Comparison of ENCODE assay signal across 7 cellular contexts in genomic region chr7:141585592-141586510, GRCh38. TPM values are rescaled to one million over a fixed set of nuclear protein-coding genes. Genes with fewer than 3 reads are reported as not detected.
A peak's percentile ranks its signal among the peaks of the same experiment; 100 is the strongest.
DNase-seq lines count a peak whose midpoint lies in the region; ATAC-seq and TF ChIP-seq lines count a peak whose summit lies in the region.

No MANE protein-coding gene starts in this region.

- peak overlapping the region; percentile 88 for H3K27ac Mint-ChIP-seq in HFFc6

- peak overlapping the region; percentile 72 for H3K4me3 Mint-ChIP-seq in HFFc6

- H3K27ac ChIP-seq in SJSA1 (peak overlapping the region; percentile 89), upper lobe of right lung (no peak overlapping the region)

- peaks cover 32% of the 10 kb centered on the region for H3K4me1 ChIP-seq in SJSA1 (replicated peaks)
- H3K4me1 ChIP-seq in upper lobe of right lung: no peaks in the 10 kb centered on the region

- H3K9me3 Mint-ChIP-seq in HFFc6: no peaks in the 10 kb centered on the region

- peak overlapping the region; percentile 10 for H3K4me3 ChIP-seq in SJSA1
- H3K4me3 ChIP-seq in upper lobe of right lung: no peak overlapping the region

- intact Hi-C loops in upper lobe of right lung (cut with DNase I): no loop called here

- H3K4me1 Mint-ChIP-seq in HFFc6 (ENCODE audit: low read depth): peaks cover 34% of the 10 kb centered on the region

- H3K36me3 ChIP-seq in SJSA1 (peaks cover 10% of the 10 kb centered on the region), upper lobe of right lung (no peaks in the 10 kb centered on the region)

- TF ChIP-seq CTCF in HFFc6 (IDR thresholded peaks at IDR 0.05) (no peak), upper lobe of right lung (IDR thresholded peaks at IDR 0.05) (no peak)

- DNase-seq in HFFc6 (peak; percentile 86), SJSA1 (ENCODE audit: low read depth in 1 of 2, low spot score in 2 of 2) (peak; percentile 68 to 91), foreskin melanocyte (peak; percentile 89), upper lobe of right lung (no peak), NCI-H526 treated with DMSO at 0.1 percent for 48 hours (lab: John Stamatoyannopoulos, UW) (no peak)
- DNase-seq in central memory CD4-positive, alpha-beta T cell: no peak

- no peaks in the 10 kb centered on the region for H3K9me3 ChIP-seq in SJSA1 (replicated peaks)
- H3K9me3 ChIP-seq in upper lobe of right lung: no peaks in the 10 kb centered on the region

- H3K27me3 ChIP-seq in SJSA1 (replicated peaks) (no peaks in the 10 kb centered on the region), upper lobe of right lung (no peaks in the 10 kb centered on the region)

- no peaks in the 10 kb centered on the region; the same call in none of the 2 replicates for H3K27me3 Mint-ChIP-seq in HFFc6 (ENCODE audit: insufficient read depth)

- peaks cover 23% of the 10 kb centered on the region for H3K36me3 Mint-ChIP-seq in HFFc6 (ENCODE audit: low read depth)

- peak; percentile 75 for ATAC-seq in GM18519 (IDR thresholded peaks at IDR 0.05; ENCODE audit: low FRiP score, unreplicated experiment)
- ATAC-seq in upper lobe of right lung: peak; percentile 73

RNA-seq across cellular contexts. Expression of gene AGK, which starts 34.6 kb away (rescaled TPM):
- total RNA-seq in HFFc6 (2021; fragmentation: NEBNext Ultra II Directional; extraction: Animal tissue kit (Norgen Biotek cat#: 25700)): 10 to 100 TPM; 14.7 to 18.0 (median 16.1) TPM
- total RNA-seq in SJSA1 (2014; rRNA removed; shearing (Covaris generic)): 54.2 and 77.9 TPM in 2 replicates
- total RNA-seq in upper lobe of right lung: 17.5 TPM

Comparison
In these comparisons a context has a peak if more than half of its experiments do, and no peak if none do; other contexts are left out.
1. DNase-seq: peak in HFFc6 (single experiment), SJSA1 (2 of 2) and foreskin melanocyte (single experiment); none in upper lobe of right lung (single experiment), central memory CD4-positive, alpha-beta T cell (single experiment) and NCI-H526 treated with DMSO at 0.1 percent for 48 hours (single experiment).